Comparison of ENCODE assay signal across 9 cellular contexts in genomic region chr17:75155191-75155601, GRCh38. TPM values are rescaled to one million over a fixed set of nuclear protein-coding genes. Genes with fewer than 3 reads are reported as not detected.
DNase-seq lines count a peak whose midpoint lies in the region; ATAC-seq and TF ChIP-seq lines count a peak whose summit lies in the region.
"Had no signal": no experiment of that assay in that cellular context is flagged by ENCODE, and none has a peak within 500 bp of the region (broad histone marks: within the 10 kb centered on the region; RNA-seq: fewer than 3 reads in every experiment).

No MANE protein-coding gene starts in this region.

- in situ Hi-C loops in GM13977 (cut with MboI; ENCODE audit: low pct_unique_long_range_greater_than_20kb, low sequenced_read_pairs, unreplicated experiment) = no loop called here

- ATAC-seq in activated naive CD4-positive, alpha-beta T cell treated with anti-CD3 and anti-CD28 coated beads, Interleukin-2, amount 50 U/mL, for 72 hours = no peak
- ATAC-seq in thoracic aorta (ENCODE audit: insufficient number of reproducible peaks, low FRiP score, low read depth) (no peak), GM18517 (IDR thresholded peaks at IDR 0.05; ENCODE audit: unreplicated experiment) (no peak), HG02678 (IDR thresholded peaks at IDR 0.05; ENCODE audit: unreplicated experiment) (no peak)

- intact Hi-C loops in activated naive CD4-positive, alpha-beta T cell treated with anti-CD3 and anti-CD28 coated beads for 36 hours (cut with micrococcal nuclease) = loop anchor here (2.0 kb wide), 1 partner anchor 282 kb away; the partner anchor contains the start of gene FDXR

- no peaks in the 10 kb centered on the region for H3K27me3 ChIP-seq in thoracic aorta (replicated peaks; ENCODE audit: insufficient read depth)
- H3K27me3 ChIP-seq: testis had no signal

- H3K27me3 Mint-ChIP-seq in activated naive CD4-positive, alpha-beta T cell treated with anti-CD3 and anti-CD28 coated beads for 36 hours (ENCODE audit: low read depth) = no peaks in the 10 kb centered on the region

- peaks cover 8 to 15% of the 10 kb centered on the region in 2 donors for H3K4me1 ChIP-seq in thoracic aorta (ENCODE audit: control insufficient read depth in 1 of 2, low read depth in 2 of 2)
- H3K4me1 ChIP-seq: testis had no signal

- H3K27ac ChIP-seq in VCaP = peak overlapping the region; percentile 31; the same call in 1 of the 2 replicates
- no peak overlapping the region for H3K27ac ChIP-seq in thoracic aorta

- CTCF ChIA-PET in activated naive CD4-positive, alpha-beta T cell treated with anti-CD3 and anti-CD28 coated beads for 36 hours (lab: Charles Lee) = interaction anchor here (1.0 to 1.5 kb wide), 5 partner anchors 15 to 194 kb away, joined by 4 to 7 read pairs (median 5); no protein-coding TSS in a partner anchor

- TF ChIP-seq CTCF in VCaP (conservative IDR thresholded peaks at IDR 0.05) = no peak
- no peak for TF ChIP-seq CTCF in thoracic aorta (IDR thresholded peaks at IDR 0.05)
- TF ChIP-seq CTCF in GM13977 (IDR thresholded peaks at IDR 0.05; ENCODE audit: extremely low read depth, insufficient read depth, missing control alignments) = no peak

- peak overlapping the region; percentile 78 for H3K27ac Mint-ChIP-seq in activated naive CD4-positive, alpha-beta T cell treated with anti-CD3 and anti-CD28 coated beads for 36 hours
- H3K27ac Mint-ChIP-seq in activated naive CD4-positive, alpha-beta T cell treated with anti-CD3 and anti-CD28 coated beads, Interleukin-2, amount 50 U/mL, for 72 hours = peak overlapping the region in 1 of 2 donors; percentile 94

- no peaks in the 10 kb centered on the region for H3K9me3 Mint-ChIP-seq in activated naive CD4-positive, alpha-beta T cell treated with anti-CD3 and anti-CD28 coated beads for 36 hours
- H3K9me3 Mint-ChIP-seq in activated naive CD4-positive, alpha-beta T cell treated with anti-CD3 and anti-CD28 coated beads, Interleukin-2, amount 50 U/mL, for 72 hours = no peaks in the 10 kb centered on the region

- H3K4me3 ChIP-seq in thoracic aorta = peak overlapping the region; percentile 85

- no peaks in the 10 kb centered on the region for H3K36me3 ChIP-seq in thoracic aorta

- H3K4me1 Mint-ChIP-seq in activated naive CD4-positive, alpha-beta T cell treated with anti-CD3 and anti-CD28 coated beads for 36 hours (ENCODE audit: low read depth) = peaks cover 30% of the 10 kb centered on the region

- DNase-seq in activated naive CD4-positive, alpha-beta T cell treated with anti-CD3 and anti-CD28 coated beads for 36 hours = no peak
- DNase-seq in activated naive CD4-positive, alpha-beta T cell treated with anti-CD3 and anti-CD28 coated beads, Interleukin-2, amount 50 U/mL, for 72 hours (ENCODE audit: low spot score in 2 of 2) = no peak
- peak; percentile 14 for DNase-seq in iPS-NIHi11 (ENCODE audit: low spot score)
- DNase-seq in thoracic aorta (ENCODE audit: low spot score) = no peak
- no peak for DNase-seq in GM13977 (ENCODE audit: low spot score)

- H3K36me3 Mint-ChIP-seq in activated naive CD4-positive, alpha-beta T cell treated with anti-CD3 and anti-CD28 coated beads for 36 hours (ENCODE audit: low read depth) = peaks cover 9% of the 10 kb centered on the region
- peaks cover 18% of the 10 kb centered on the region in 2 donors for H3K36me3 Mint-ChIP-seq in activated naive CD4-positive, alpha-beta T cell treated with anti-CD3 and anti-CD28 coated beads, Interleukin-2, amount 50 U/mL, for 72 hours

- H3K9me3 ChIP-seq in thoracic aorta = no peaks in the 10 kb centered on the region
- H3K9me3 ChIP-seq: testis had no signal

- no peak overlapping the region for H3K4me3 Mint-ChIP-seq in activated naive CD4-positive, alpha-beta T cell treated with anti-CD3 and anti-CD28 coated beads for 36 hours

RNA-seq across cellular contexts. Expression of gene JPT1, which starts 0.9 kb away (rescaled TPM):
- total RNA-seq in activated naive CD4-positive, alpha-beta T cell treated with anti-CD3 and anti-CD28 coated beads for 36 hours = 100 to 1,000 TPM; 242 to 258 TPM
- total RNA-seq in activated naive CD4-positive, alpha-beta T cell treated with anti-CD3 and anti-CD28 coated beads, Interleukin-2, amount 50 U/mL, for 72 hours = 100 to 1,000 TPM; 216 to 232 TPM
- 10 to 100 TPM; 19.6 to 45.7 TPM for total RNA-seq in thoracic aorta

RNA-seq across cellular contexts. Expression of gene NT5C, which starts 23.7 kb away (rescaled TPM):
- 10 to 100 TPM; 49.7 to 55.2 TPM for total RNA-seq in activated naive CD4-positive, alpha-beta T cell treated with anti-CD3 and anti-CD28 coated beads for 36 hours
- total RNA-seq in activated naive CD4-positive, alpha-beta T cell treated with anti-CD3 and anti-CD28 coated beads, Interleukin-2, amount 50 U/mL, for 72 hours = 10 to 100 TPM; 51.7 to 52.8 TPM
- total RNA-seq in thoracic aorta = 10 to 100 TPM; 57.9 to 80.0 TPM

RNA-seq across cellular contexts. Expression of gene SUMO2, which starts 27.6 kb away (rescaled TPM):
- 100 to 1,000 TPM; 633 to 688 TPM for total RNA-seq in activated naive CD4-positive, alpha-beta T cell treated with anti-CD3 and anti-CD28 coated beads for 36 hours
- total RNA-seq in activated naive CD4-positive, alpha-beta T cell treated with anti-CD3 and anti-CD28 coated beads, Interleukin-2, amount 50 U/mL, for 72 hours = 100 to 1,000 TPM; 557 to 621 TPM
- total RNA-seq in thoracic aorta = 10 to 100 TPM; 57.9 to 60.1 TPM

RNA-seq across cellular contexts. Expression of gene ARMC7, which starts 45.4 kb away (rescaled TPM):
- 1 to 10 TPM; 3.8 to 4.9 TPM for total RNA-seq in activated naive CD4-positive, alpha-beta T cell treated with anti-CD3 and anti-CD28 coated beads for 36 hours
- total RNA-seq in activated naive CD4-positive, alpha-beta T cell treated with anti-CD3 and anti-CD28 coated beads, Interleukin-2, amount 50 U/mL, for 72 hours = 1 to 10 TPM; 7.0 to 9.9 TPM
- 1 to 10 TPM; 6.1 to 7.6 TPM for total RNA-seq in thoracic aorta

RNA-seq across cellular contexts. Expression of gene NUP85, which starts 50.3 kb away (rescaled TPM):
- 100 to 1,000 TPM; 112 to 116 TPM for total RNA-seq in activated naive CD4-positive, alpha-beta T cell treated with anti-CD3 and anti-CD28 coated beads for 36 hours
- total RNA-seq in activated naive CD4-positive, alpha-beta T cell treated with anti-CD3 and anti-CD28 coated beads, Interleukin-2, amount 50 U/mL, for 72 hours = 100 to 1,000 TPM; 108 to 146 TPM
- total RNA-seq in thoracic aorta = 10 to 100 TPM; 30.3 to 39.3 TPM

Comparison
In these comparisons a context has a peak if more than half of its experiments do, and no peak if none do; other contexts are left out.
1. RNA of gene JPT1, which starts 0.9 kb away (total RNA-seq): 242 to 258 TPM in activated naive CD4-positive, alpha-beta T cell treated with anti-CD3 and anti-CD28 coated beads for 36 hours and 216 to 232 TPM in activated naive CD4-positive, alpha-beta T cell treated with anti-CD3 and anti-CD28 coated beads, Interleukin-2, amount 50 U/mL, for 72 hours; 19.6 to 45.7 TPM in thoracic aorta; every median in the first group is over 4 times any median in the second.
2. RNA of gene SUMO2, which starts 27.6 kb away (total RNA-seq): 633 to 688 TPM in activated naive CD4-positive, alpha-beta T cell treated with anti-CD3 and anti-CD28 coated beads for 36 hours and 557 to 621 TPM in activated naive CD4-positive, alpha-beta T cell treated with anti-CD3 and anti-CD28 coated beads, Interleukin-2, amount 50 U/mL, for 72 hours; 57.9 to 60.1 TPM in thoracic aorta; every median in the first group is over 4 times any median in the second.